In genomic region chrX:7330551-7330950, GRCh38 we compare ENCODE assay signal across 20 cellular contexts.
DNase-seq lines count a peak whose midpoint lies in the region; ATAC-seq, FAIRE-seq and TF ChIP-seq lines count a peak whose summit lies in the region.
"Had no signal": no experiment of that assay in that cellular context is flagged by ENCODE, and none has a peak within 500 bp of the region (broad histone marks: within the 10 kb centered on the region; RNA-seq: fewer than 3 reads in every experiment).

No MANE protein-coding gene starts in this region.

- H3K36me3 ChIP-seq in GM23248 (ENCODE audit: low read depth) (no peaks in the 10 kb centered on the region), breast epithelium (no peaks in the 10 kb centered on the region), subcutaneous abdominal adipose tissue (ENCODE audit: control insufficient read depth in 5 of 5, insufficient read depth in 5 of 5, low read length in 5 of 5) (peaks cover 3 to 14% (median 10%) of the 10 kb centered on the region in 5 donors)

- H3K9me3 ChIP-seq in GM23248 (ENCODE audit: low read depth) (no peaks in the 10 kb centered on the region), breast epithelium (no peaks in the 10 kb centered on the region), subcutaneous abdominal adipose tissue (ENCODE audit: control insufficient read depth in 5 of 5, low read length in 5 of 5) (peaks cover 0 to 6% (median 0%) of the 10 kb centered on the region in 5 donors)
- H3K9me3 ChIP-seq: A549, Caco-2 had no signal

- no peak for FAIRE-seq in urothelium cell line (lab: Jason Lieb, UNC)
- FAIRE-seq: A549, GM12892, HepG2, RCC 7860 had no signal

- intact Hi-C loops in breast epithelium (cut with DNase I; ENCODE audit: low total_unique reads) = no loop called here

- peaks cover 32% of the 10 kb centered on the region for H3F3A ChIP-seq in GM23248 (ENCODE audit: insufficient read depth)

- H3K27ac ChIP-seq in GM23248 = peak overlapping the region; percentile 99
- H3K27ac ChIP-seq in breast epithelium = peak overlapping the region; percentile 13 to 68
- H3K27ac ChIP-seq in subcutaneous abdominal adipose tissue (ENCODE audit: low read depth, low read length) = peak overlapping the region; percentile 66
- H3K27ac ChIP-seq: A549 had no signal

- DNase-seq in GM23248 = peak; percentile 58
- no peak for DNase-seq in breast epithelium (ENCODE audit: low spot score in 2 of 2)
- peak; percentile 47 for DNase-seq in fibroblast of the conjunctiva (ENCODE audit: low read depth)
- no peak for DNase-seq in urothelium cell line (ENCODE audit: low spot score)
- no peak for DNase-seq in NCI-H1930 (lab: John Stamatoyannopoulos, UW)
- DNase-seq: AML-193, Caco-2, DMS53, GOT3, NCI-H1417, NCI-H2029 treated with DMSO at 0.1 percent for 48 hours, NCI-H510A treated with DMSO at 0.1 percent for 48 hours, SHP77 had no signal

- H3K9ac ChIP-seq in GM23248 = peak overlapping the region; percentile 78
- no peak overlapping the region for H3K9ac ChIP-seq in subcutaneous abdominal adipose tissue (ENCODE audit: low read length in 5 of 5)

- peak overlapping the region; percentile 50 for H3K4me3 ChIP-seq in GM23248
- no peak overlapping the region for H3K4me3 ChIP-seq in breast epithelium
- H3K4me3 ChIP-seq in subcutaneous abdominal adipose tissue (ENCODE audit: low read depth in 1 of 5, low read length in 5 of 5) = no peak overlapping the region
- H3K4me3 ChIP-seq: A549 had no signal

- H2AFZ ChIP-seq in GM23248 = 0 out of 2 replicates have a peak overlapping the region, but pooled peaks have one; percentile 45

- peaks cover 45% of the 10 kb centered on the region for H3K4me1 ChIP-seq in GM23248 (ENCODE audit: insufficient read depth)
- no peaks in the 10 kb centered on the region for H3K4me1 ChIP-seq in breast epithelium
- peaks cover 0 to 6% (median 0%) of the 10 kb centered on the region in 5 donors for H3K4me1 ChIP-seq in subcutaneous abdominal adipose tissue (ENCODE audit: control insufficient read depth in 5 of 5, insufficient read depth in 5 of 5, low read length in 5 of 5)
- H3K4me1 ChIP-seq: A549, Caco-2 had no signal

- peak overlapping the region; percentile 78 for H3K4me2 ChIP-seq in GM23248 (ENCODE audit: unreplicated experiment)
- H3K4me2 ChIP-seq: A549 had no signal

- no peak for TF ChIP-seq CTCF in breast epithelium (IDR thresholded peaks at IDR 0.05)

- no peaks in the 10 kb centered on the region for H3K79me2 ChIP-seq in GM23248 (ENCODE audit: insufficient read depth)

- no peak for TF ChIP-seq POLR2A in breast epithelium (IDR thresholded peaks at IDR 0.05)

- H3K27me3 ChIP-seq in GM23248 (replicated peaks; ENCODE audit: insufficient read depth) = no peaks in the 10 kb centered on the region
- H3K27me3 ChIP-seq in breast epithelium = no peaks in the 10 kb centered on the region
- H3K27me3 ChIP-seq in subcutaneous abdominal adipose tissue (ENCODE audit: control insufficient read depth in 5 of 5, insufficient read depth in 4 of 5, low read length in 5 of 5) = no peaks in the 10 kb centered on the region

- in situ Hi-C loops in GM23248 (cut with MboI) = no loop called here

- no peaks in the 10 kb centered on the region for H3K9me2 ChIP-seq in GM23248 (ENCODE audit: insufficient read depth)

- H4K20me1 ChIP-seq in GM23248 (ENCODE audit: insufficient read depth) = no peaks in the 10 kb centered on the region

- ATAC-seq in GM19035 (IDR thresholded peaks at IDR 0.05; ENCODE audit: unreplicated experiment) = no peak
- no peak for ATAC-seq in GM19023 (IDR thresholded peaks at IDR 0.05; ENCODE audit: unreplicated experiment)
- ATAC-seq: A549, HepG2 had no signal

Comparison
In these comparisons a context has a peak if more than half of its experiments do, and no peak if none do; other contexts are left out.
1. DNase-seq: peak in GM23248 (single experiment) and fibroblast of the conjunctiva (single experiment); none in breast epithelium (0 of 2), urothelium cell line (single experiment) and NCI-H1930 (0 of 2).
2. H3K27ac ChIP-seq: peak in every context shown above with its lines; median percentile 99 in GM23248; 66 in subcutaneous abdominal adipose tissue; 40 in breast epithelium.